Comparison of ENCODE assay signal across 11 cellular contexts in the genomic region with DNA sequence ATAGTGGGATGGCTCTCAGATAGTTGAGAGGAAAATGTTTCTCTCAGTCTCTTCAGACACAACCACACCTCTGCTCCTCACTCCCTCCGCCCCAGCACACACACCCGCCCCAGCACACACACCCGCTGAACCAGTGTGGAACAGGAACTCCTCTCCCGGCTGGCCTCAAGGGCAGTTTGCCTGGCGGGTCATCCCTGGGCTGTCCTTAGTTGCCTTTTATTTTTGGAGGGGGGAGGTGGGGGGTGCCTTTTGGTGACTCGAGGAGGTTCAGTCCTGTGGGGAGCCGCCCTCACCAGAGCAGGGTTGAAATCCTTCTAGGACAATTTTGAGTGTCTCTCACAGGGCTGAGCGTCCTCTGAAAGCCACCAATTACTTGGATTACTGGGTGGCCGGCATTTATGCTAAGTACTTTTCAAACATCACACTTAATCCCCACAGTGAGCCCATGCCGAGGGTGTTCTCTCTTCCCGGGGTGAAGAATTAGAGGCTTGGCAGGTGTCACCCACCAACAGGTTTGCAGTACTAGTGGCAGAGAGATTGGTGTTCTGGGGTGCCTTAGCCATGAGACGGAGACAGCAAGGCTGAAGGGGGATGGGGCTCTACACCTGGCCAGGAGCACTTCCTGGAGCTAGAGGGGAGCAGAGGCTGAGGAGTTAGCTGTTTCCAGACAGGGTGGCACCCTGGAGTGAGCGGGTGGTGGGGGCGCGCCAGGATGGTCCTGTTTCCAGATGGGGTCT. TPM values are rescaled to one million over a fixed set of nuclear protein-coding genes. Genes with fewer than 3 reads are reported as not detected.
DNase-seq lines count a peak whose midpoint lies in the region; ATAC-seq and TF ChIP-seq lines count a peak whose summit lies in the region.
"Had no signal": no experiment of that assay in that cellular context is flagged by ENCODE, and none has a peak within 500 bp of the region (broad histone marks: within the 10 kb centered on the region; RNA-seq: fewer than 3 reads in every experiment).

No MANE protein-coding gene starts in this region.

- H3K27me3 ChIP-seq in H9 (ENCODE audit: insufficient read depth, low read length) (peaks cover 8% of the 10 kb centered on the region; the same call in 1 of the 2 replicates), right atrium auricular region (no peaks in the 10 kb centered on the region)
- H3K27me3 ChIP-seq: uterus had no signal

- H3K4me1 ChIP-seq in H9 (ENCODE audit: insufficient read depth, low read length), result peaks cover 3% of the 10 kb centered on the region; the same call in 1 of the 2 replicates
- H3K4me1 ChIP-seq in right atrium auricular region, result peaks cover 0 to 48% of the 10 kb centered on the region in 2 donors

- H4K20me1 ChIP-seq in H9 (ENCODE audit: control insufficient read depth, insufficient read depth, insufficient read length), result no peaks in the 10 kb centered on the region

- no peak overlapping the region for H3K18ac ChIP-seq in H9 (ENCODE audit: insufficient read length, low read depth, low read length)

- H3K79me1 ChIP-seq in H9 (ENCODE audit: insufficient read depth, low read depth, low read length, poor library complexity, severe bottlenecking), result no peaks in the 10 kb centered on the region

- no peak overlapping the region for H2BK5ac ChIP-seq in H9 (ENCODE audit: insufficient read length, low read length)

- H2BK20ac ChIP-seq in H9 (ENCODE audit: low read depth, low read length, poor library complexity, severe bottlenecking), result no peak overlapping the region

- H3K9me3 ChIP-seq in H9 (ENCODE audit: control insufficient read depth, low read depth, low read length) (no peaks in the 10 kb centered on the region), right atrium auricular region (no peaks in the 10 kb centered on the region)
- H3K9me3 ChIP-seq: uterus had no signal

- ATAC-seq in WTC11, result no peak
- ATAC-seq in sciatic nerve, result peak; percentile 13
- no peak for ATAC-seq in GM18502 (IDR thresholded peaks at IDR 0.05; ENCODE audit: poor library complexity, unreplicated experiment)
- ATAC-seq in GM18873 (IDR thresholded peaks at IDR 0.05; ENCODE audit: low FRiP score, unreplicated experiment), result no peak

- H3K27ac ChIP-seq in H9 (ENCODE audit: insufficient read length, low read depth, low read length) (no peak overlapping the region), right atrium auricular region (peak overlapping the region; percentile 95 to 96)
- H3K27ac ChIP-seq: uterus had no signal

- H3K9ac ChIP-seq in H9 (ENCODE audit: extremely low read depth, insufficient read length, low read length), result no peak overlapping the region

- no peak overlapping the region for H2AFZ ChIP-seq in H9 (ENCODE audit: low read length)

- peaks cover 23% of the 10 kb centered on the region for H3K36me3 ChIP-seq in right atrium auricular region
- H3K36me3 ChIP-seq: uterus had no signal

- H3K23me2 ChIP-seq in H9 (ENCODE audit: insufficient read length, low read depth, low read length, poor library complexity, severe bottlenecking), result peaks cover 21% of the 10 kb centered on the region

- peak overlapping the region; percentile 15 to 69 for H3K4me3 ChIP-seq in right atrium auricular region
- H3K4me3 ChIP-seq: uterus had no signal

- no peak overlapping the region for H2AK5ac ChIP-seq in H9 (ENCODE audit: insufficient read length, low read length)

- peaks cover 6 to 31% (median 25%) of the 10 kb centered on the region in 3 experiments for H3K36me3 Mint-ChIP-seq in H9 (ENCODE audit: insufficient read depth in 1 of 3, low read depth in 3 of 3)
- H3K36me3 Mint-ChIP-seq in WTC11, result peaks cover 14% of the 10 kb centered on the region

- peak overlapping the region; percentile 6 to 20; a peak in 1 of 5 replicates for H3K4me3 Mint-ChIP-seq in H9
- H3K4me3 Mint-ChIP-seq in WTC11, result peak overlapping the region; percentile 52

- H3K4me1 Mint-ChIP-seq in H9 (peaks cover 33 to 37% of the 10 kb centered on the region in 2 experiments), WTC11 (peaks cover 41% of the 10 kb centered on the region)

- no peak overlapping the region for H3T11ph ChIP-seq in H9 (ENCODE audit: low read length)

- H3K9me3 Mint-ChIP-seq in H9, result no peaks in the 10 kb centered on the region; a peak in 1 of 5 replicates
- H3K9me3 Mint-ChIP-seq in WTC11, result no peaks in the 10 kb centered on the region

- no peak overlapping the region for H4K8ac ChIP-seq in H9 (replicated peaks; ENCODE audit: insufficient read length, low read depth, low read length)

- intact Hi-C loops in sciatic nerve (cut with DNase I), result loop anchor here (10.0 kb wide), 1 partner anchor 151 kb away; no protein-coding TSS in a partner anchor

- H3K56ac ChIP-seq in H9 (ENCODE audit: insufficient read length, low read depth, low read length), result no peak overlapping the region

- no peaks in the 10 kb centered on the region for H3K79me2 ChIP-seq in H9 (ENCODE audit: insufficient read depth, low read length)

- CTCF ChIA-PET in WTC11 (lab: Charles Lee), result interaction anchor here (1.0 to 1.2 kb wide), 3 partner anchors 120 to 138 kb away, joined by 3 to 4 read pairs (median 3); no protein-coding TSS in a partner anchor

- WGBS in H9 (ENCODE audit: extremely low coverage, insufficient read length, low lambda C conversion rate), result no CpG with 5 or more reads among the region's 15 CpGs

- H4K5ac ChIP-seq in H9 (ENCODE audit: insufficient read length, low read depth, low read length), result no peak overlapping the region

- TF ChIP-seq CTCF in H9 (conservative IDR thresholded peaks at IDR 0.05), result no peak
- TF ChIP-seq CTCF in WTC11 (IDR thresholded peaks at IDR 0.05), result no peak
- TF ChIP-seq CTCF in right atrium auricular region (IDR thresholded peaks at IDR 0.05), result no peak

- H3K23ac ChIP-seq in H9 (ENCODE audit: insufficient read length, low read depth, low read length), result no peak overlapping the region

- no peak overlapping the region for H3K14ac ChIP-seq in H9 (ENCODE audit: insufficient read depth, low read length)

- no peak overlapping the region for H3K4ac ChIP-seq in H9 (ENCODE audit: low read depth, low read length)

- H3K4me2 ChIP-seq in H9 (ENCODE audit: insufficient read depth, insufficient read length, low read length), result no peak overlapping the region

- POLR2A ChIA-PET in WTC11 (lab: Charles Lee), result interaction anchor here (0.5 kb wide), 1 partner anchor 558 kb away, joined by 3 read pairs; no protein-coding TSS in a partner anchor

- H4K91ac ChIP-seq in H9 (ENCODE audit: insufficient read length, low read depth, low read length), result no peak overlapping the region

- H2BK15ac ChIP-seq in H9 (ENCODE audit: low read depth, low read length), result no peak overlapping the region

- peak; percentile 62 for DNase-seq in H9
- DNase-seq in WTC11 (ENCODE audit: low spot score), result no peak
- DNase-seq in right atrium auricular region (ENCODE audit: low spot score), result no peak
- peak; percentile 71 for DNase-seq in sciatic nerve (ENCODE audit: low spot score)
- DNase-seq in AG08395 (ENCODE audit: low spot score), result no peak
- DNase-seq in NCI-H1694 (lab: John Stamatoyannopoulos, UW), result no peak
- DNase-seq: GOT3, NCI-H1694 treated with DMSO at 0.1 percent for 48 hours, uterus had no signal

- H3K27ac Mint-ChIP-seq in H9 (no peak overlapping the region; a peak in 1 of 7 replicates), WTC11 (peak overlapping the region; percentile 46; the same call in 1 of the 2 replicates)

- no peak overlapping the region for H2BK12ac ChIP-seq in H9 (ENCODE audit: insufficient read length, low read depth, low read length)

- H3K27me3 Mint-ChIP-seq in H9 (ENCODE audit: low read depth), result peaks cover 37% of the 10 kb centered on the region
- H3K27me3 Mint-ChIP-seq in WTC11 (ENCODE audit: low read depth), result peaks cover 29% of the 10 kb centered on the region

- no peak overlapping the region for H2BK120ac ChIP-seq in H9 (ENCODE audit: low read depth, low read length, poor library complexity, severe bottlenecking)

TF ChIP-seq in WTC11, 78 proteins besides CTCF, POLR2A, EP300 and RAD21:
- no peak for TF ChIP-seq SMAD3 (CRISPR knock-in tag; IDR thresholded peaks at IDR 0.05; ENCODE audit: borderline replicate concordance)
- TF ChIP-seq ZNF423 (CRISPR knock-in tag; IDR thresholded peaks at IDR 0.05), result peak; percentile 63
- no peak for TF ChIP-seq FOXJ3 (CRISPR knock-in tag; IDR thresholded peaks at IDR 0.05; ENCODE audit: borderline replicate concordance)
TF ChIP-seq in WTC11: peak in this region for 1.

RNA-seq across cellular contexts. Expression of gene RASD1, which starts 2.8 kb away (rescaled TPM):
- 5.7 and 6.8 TPM in 2 replicates for total RNA-seq in H9 (2021)
- 5.1 to 5.3 TPM (median 5.2 TPM) in 3 replicates for total RNA-seq in WTC11 (2021)
- total RNA-seq in right atrium auricular region, result 100 to 1,000 TPM in 1 of 2 donors, 10 to 100 TPM in 1; 37.9 to 131 TPM
- total RNA-seq in sciatic nerve, result 58.6 TPM

RNA-seq across cellular contexts. Expression of gene MED9, which starts 16.6 kb away (rescaled TPM):
- total RNA-seq in H9 (2021) (19.6 and 20.0 TPM in 2 replicates), WTC11 (2021) (15.9 to 21.1 TPM (median 18.1 TPM) in 3 replicates), right atrium auricular region (10 to 100 TPM; 36.7 to 41.0 TPM), sciatic nerve (13.7 TPM)

Comparison
In these comparisons a context has a peak if more than half of its experiments do, and no peak if none do; other contexts are left out.
1. DNase-seq: peak in H9 (single experiment) and sciatic nerve (single experiment); none in WTC11 (single experiment), right atrium auricular region (single experiment), AG08395 (single experiment) and NCI-H1694 (single experiment).